8 cellular contexts compared by ENCODE assay signal in genomic region chr19:10118960-10119359, GRCh38. TPM values are rescaled to one million over a fixed set of nuclear protein-coding genes. Genes with fewer than 3 reads are reported as not detected.
DNase-seq lines count a peak whose midpoint lies in the region; ATAC-seq and TF ChIP-seq lines count a peak whose summit lies in the region.

No MANE protein-coding gene starts in this region.

- intact Hi-C loops in sciatic nerve (cut with DNase I): no loop called here

- H3K4me1 ChIP-seq in BE2C: no peaks in the 10 kb centered on the region

- no peaks in the 10 kb centered on the region for H3K9me3 Mint-ChIP-seq in chondrocyte (ENCODE audit: low read depth)
- no peaks in the 10 kb centered on the region for H3K9me3 Mint-ChIP-seq in naive thymus-derived CD8-positive, alpha-beta T cell

- H3K9me3 ChIP-seq in BE2C: no peaks in the 10 kb centered on the region

- ATAC-seq in naive thymus-derived CD8-positive, alpha-beta T cell: no peak
- ATAC-seq in GM21381 (IDR thresholded peaks at IDR 0.05; ENCODE audit: unreplicated experiment): no peak
- ATAC-seq in sciatic nerve: no peak

- peak overlapping the region; percentile 93 for H3K4me3 Mint-ChIP-seq in chondrocyte (ENCODE audit: unreplicated experiment)
- peak overlapping the region; percentile 90 to 97 (median 93) for H3K4me3 Mint-ChIP-seq in naive thymus-derived CD8-positive, alpha-beta T cell

- peaks cover 35% of the 10 kb centered on the region for H3K36me3 ChIP-seq in BE2C

- POLR2A ChIA-PET in naive thymus-derived CD8-positive, alpha-beta T cell (lab: Charles Lee): interaction anchor here (0.6 to 12.3 kb wide), 4 partner anchors 13 to 75 kb away, joined by 3 to 116 read pairs (median 102); partner anchors contain the start of genes ANGPTL6 and PPAN

- no peaks in the 10 kb centered on the region for H3K27me3 ChIP-seq in BE2C

- H3K36me3 Mint-ChIP-seq in chondrocyte (ENCODE audit: low read depth): peaks cover 6% of the 10 kb centered on the region
- H3K36me3 Mint-ChIP-seq in naive thymus-derived CD8-positive, alpha-beta T cell: peaks cover 0 to 34% (median 8%) of the 10 kb centered on the region in 3 donors

- TF ChIP-seq CTCF in BE2C (IDR thresholded peaks at IDR 0.05; ENCODE audit: low read depth, low read length) (no peak), chondrocyte (IDR thresholded peaks at IDR 0.05) (no peak)

- H3K27ac Mint-ChIP-seq in chondrocyte (ENCODE audit: unreplicated experiment): peak overlapping the region; percentile 95
- H3K27ac Mint-ChIP-seq in naive thymus-derived CD8-positive, alpha-beta T cell: peak overlapping the region; percentile 86 to 96 (median 94)

- peaks cover 27% of the 10 kb centered on the region for H3K4me1 Mint-ChIP-seq in chondrocyte (ENCODE audit: low read depth)
- peaks cover 9 to 44% (median 26%) of the 10 kb centered on the region in 4 donors for H3K4me1 Mint-ChIP-seq in naive thymus-derived CD8-positive, alpha-beta T cell

- H3K27me3 Mint-ChIP-seq in chondrocyte (ENCODE audit: low read depth): no peaks in the 10 kb centered on the region
- no peaks in the 10 kb centered on the region for H3K27me3 Mint-ChIP-seq in naive thymus-derived CD8-positive, alpha-beta T cell

- no peak for DNase-seq in BE2C
- peak; percentile 36 for DNase-seq in LHCN-M2 (ENCODE audit: low read depth)
- no peak for DNase-seq in chondrocyte (ENCODE audit: low spot score)
- DNase-seq in naive thymus-derived CD8-positive, alpha-beta T cell: no peak
- DNase-seq in activated CD4-positive, CD25-positive, alpha-beta regulatory T cell (lab: John Stamatoyannopoulos, UW): no peak
- no peak for DNase-seq in GDM1 (lab: John Stamatoyannopoulos, UW)
- DNase-seq in sciatic nerve (ENCODE audit: low spot score): no peak

- peak overlapping the region; percentile 98 for H3K4me3 ChIP-seq in BE2C (ENCODE audit: low read depth, low read length)

RNA-seq across cellular contexts. Expression of gene EIF3G, which starts 0.7 kb away (rescaled TPM):
- polyA plus RNA-seq in BE2C (2012; ENCODE audit: insufficient read depth, insufficient read length, low read depth): 765 TPM
- total RNA-seq in LHCN-M2 (2014; rRNA removed) (269 and 297 TPM in 2 replicates), chondrocyte (145 to 149 TPM (median 146 TPM) in 3 replicates), sciatic nerve (155 TPM)
- 285 TPM for polyA plus RNA-seq in LHCN-M2 (2012)
- total RNA-seq in naive thymus-derived CD8-positive, alpha-beta T cell: 100 to 1,000 TPM; 363 to 378 TPM
- polyA plus RNA-seq in naive thymus-derived CD8-positive, alpha-beta T cell: 100 to 1,000 TPM; 226 to 282 (median 269) TPM

RNA-seq across cellular contexts. Expression of gene P2RY11, which starts 7.5 kb away (rescaled TPM):
- polyA plus RNA-seq in BE2C (2012; ENCODE audit: insufficient read depth, insufficient read length, low read depth): 139 TPM
- total RNA-seq in LHCN-M2 (2014; rRNA removed) (2.8 and 3.5 TPM in 2 replicates), chondrocyte (9.5 to 13.5 TPM (median 10.4 TPM) in 3 replicates), sciatic nerve (9.9 TPM)
- polyA plus RNA-seq in LHCN-M2 (2012): 6.0 TPM
- 10 to 100 TPM; 61.4 to 68.0 TPM for total RNA-seq in naive thymus-derived CD8-positive, alpha-beta T cell
- 1 to 10 TPM; 2.2 to 4.2 (median 2.9) TPM for polyA plus RNA-seq in naive thymus-derived CD8-positive, alpha-beta T cell

RNA-seq across cellular contexts. Expression of gene PPAN, which starts 12.8 kb away (rescaled TPM):
- polyA plus RNA-seq in BE2C (2012; ENCODE audit: insufficient read depth, insufficient read length, low read depth): 333 TPM
- 37.8 and 41.6 TPM in 2 replicates for total RNA-seq in LHCN-M2 (2014; rRNA removed)
- polyA plus RNA-seq in LHCN-M2 (2012): 32.1 TPM
- 28.2 to 33.1 TPM (median 31.0 TPM) in 3 replicates for total RNA-seq in chondrocyte
- total RNA-seq in naive thymus-derived CD8-positive, alpha-beta T cell: 100 to 1,000 TPM; 109 to 122 TPM
- polyA plus RNA-seq in naive thymus-derived CD8-positive, alpha-beta T cell: 10 to 100 TPM; 15.7 to 42.7 (median 25.8) TPM
- total RNA-seq in sciatic nerve: 31.3 TPM

RNA-seq across cellular contexts. Expression of gene ANGPTL6, which starts 16.5 kb away (rescaled TPM):
- polyA plus RNA-seq in BE2C (2012; ENCODE audit: insufficient read depth, insufficient read length, low read depth): 1.0 TPM
- total RNA-seq in LHCN-M2 (2014; rRNA removed) (0.06 and 0.19 TPM in 2 replicates), chondrocyte (0.45 to 0.46 TPM in 2 of 3 replicates, not detected in the other), sciatic nerve (not detected)
- polyA plus RNA-seq in LHCN-M2 (2012): 0.21 TPM
- 1 to 10 TPM; 1.3 to 1.8 TPM for total RNA-seq in naive thymus-derived CD8-positive, alpha-beta T cell
- polyA plus RNA-seq in naive thymus-derived CD8-positive, alpha-beta T cell: under 1 TPM; 0.54 to 0.82 (median 0.65) TPM

RNA-seq across cellular contexts. Expression of gene SHFL, which starts 32.8 kb away (rescaled TPM):
- polyA plus RNA-seq in BE2C (2012; ENCODE audit: insufficient read depth, insufficient read length, low read depth): 1.5 TPM
- total RNA-seq in LHCN-M2 (2014; rRNA removed) (29.0 and 29.5 TPM in 2 replicates), chondrocyte (15.8 to 21.8 TPM (median 19.9 TPM) in 3 replicates), sciatic nerve (47.0 TPM)
- 21.6 TPM for polyA plus RNA-seq in LHCN-M2 (2012)
- 100 to 1,000 TPM; 109 to 113 TPM for total RNA-seq in naive thymus-derived CD8-positive, alpha-beta T cell
- 10 to 100 TPM; 32.0 to 51.3 (median 34.6) TPM for polyA plus RNA-seq in naive thymus-derived CD8-positive, alpha-beta T cell
